Comparison of ENCODE assay signal across 8 cellular contexts in the genomic region with DNA sequence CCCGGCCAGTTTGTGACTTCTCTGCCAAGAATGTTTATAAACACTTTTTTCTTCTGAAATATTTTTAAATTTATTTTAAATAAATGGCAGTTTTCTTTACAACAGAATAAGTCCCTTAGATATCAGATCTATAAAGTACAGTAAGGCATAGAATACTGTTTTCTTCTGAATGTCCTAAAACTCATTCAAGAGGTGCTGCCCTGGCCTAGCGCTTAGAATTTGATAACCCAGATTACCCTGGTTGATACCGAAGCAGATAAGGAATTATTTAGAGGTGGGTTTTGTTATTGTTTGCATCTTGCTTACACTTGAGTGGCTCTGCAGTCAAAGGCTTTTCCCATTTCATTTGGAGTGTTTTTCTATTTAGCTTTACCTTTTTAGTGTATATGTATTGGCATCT. TPM values are rescaled to one million over a fixed set of nuclear protein-coding genes. Genes with fewer than 3 reads are reported as not detected.
DNase-seq lines count a peak whose midpoint lies in the region; ATAC-seq and TF ChIP-seq lines count a peak whose summit lies in the region.

No MANE protein-coding gene starts in this region.

- no peaks in the 10 kb centered on the region for H3K9me3 ChIP-seq in CD4-positive, CD25-positive, alpha-beta regulatory T cell (ENCODE audit: control insufficient read depth in 2 of 2, low read length in 2 of 2)
- H3K9me3 ChIP-seq in Loucy (ENCODE audit: insufficient read depth, low read depth, low read length) (no peaks in the 10 kb centered on the region), neural cell (ENCODE audit: low read length) (no peaks in the 10 kb centered on the region)

- TF ChIP-seq CTCF in Loucy (conservative IDR thresholded peaks at IDR 0.05; ENCODE audit: low read length) (no peak), coronary artery (IDR thresholded peaks at IDR 0.05) (no peak), neural cell (IDR thresholded peaks at IDR 0.05; ENCODE audit: poor library complexity, severe bottlenecking) (no peak)

- intact Hi-C loops in left colon (cut with DNase I, micrococcal nuclease) = no loop called here

- H3K79me2 ChIP-seq in Loucy (ENCODE audit: insufficient read depth, low read length) = peaks cover 39% of the 10 kb centered on the region
- H3K79me2 ChIP-seq in neural cell (replicated peaks; ENCODE audit: insufficient read depth, low read length) = peaks cover 10% of the 10 kb centered on the region

- H3K27ac ChIP-seq in CD4-positive, CD25-positive, alpha-beta regulatory T cell (ENCODE audit: insufficient read depth, low read length, poor library complexity, severe bottlenecking) = no peak overlapping the region
- H3K27ac ChIP-seq in coronary artery = no peak overlapping the region
- no peak overlapping the region for H3K27ac ChIP-seq in neural cell (ENCODE audit: low read length)

- H3K4me3 ChIP-seq in CD4-positive, CD25-positive, alpha-beta regulatory T cell (ENCODE audit: low read depth, low read length) = peak overlapping the region; percentile 81
- H3K4me3 ChIP-seq in Loucy (ENCODE audit: low read length, poor library complexity, severe bottlenecking) = peak overlapping the region; percentile 80
- peak overlapping the region; percentile 99 for H3K4me3 ChIP-seq in coronary artery
- peak overlapping the region; percentile 97 for H3K4me3 ChIP-seq in neural cell (ENCODE audit: low read length)

- no peaks in the 10 kb centered on the region for H3K27me3 ChIP-seq in CD4-positive, CD25-positive, alpha-beta regulatory T cell (ENCODE audit: control insufficient read depth, insufficient read depth, low read length)
- H3K27me3 ChIP-seq in Loucy (ENCODE audit: insufficient read depth, low read length, poor library complexity, severe bottlenecking) (no peaks in the 10 kb centered on the region), neural cell (ENCODE audit: insufficient read depth, low read depth, low read length) (no peaks in the 10 kb centered on the region)

- no peak for ATAC-seq in CD4-positive, CD25-positive, alpha-beta regulatory T cell (ENCODE audit: low read depth in 2 of 2)
- ATAC-seq in left colon (no peak), GM21576 (IDR thresholded peaks at IDR 0.05; ENCODE audit: unreplicated experiment) (no peak)

- H2AFZ ChIP-seq in Loucy (ENCODE audit: low read length) = no peak overlapping the region
- H2AFZ ChIP-seq in neural cell (ENCODE audit: low read depth, low read length) = no peak overlapping the region

- no peaks in the 10 kb centered on the region for H3K9me3 Mint-ChIP-seq in CD4-positive, CD25-positive, alpha-beta regulatory T cell

- H3F3A ChIP-seq in Loucy (ENCODE audit: low read depth) = no peaks in the 10 kb centered on the region
- no peaks in the 10 kb centered on the region for H3F3A ChIP-seq in neural cell (ENCODE audit: insufficient read depth, low read length, poor library complexity, severe bottlenecking)

- no peak overlapping the region for H3K27ac Mint-ChIP-seq in CD4-positive, CD25-positive, alpha-beta regulatory T cell

- no peak for TF ChIP-seq RAD21 in neural cell (conservative IDR thresholded peaks at IDR 0.05)

- H3K9me2 ChIP-seq in Loucy (replicated peaks; ENCODE audit: low read depth, low read length) (no peaks in the 10 kb centered on the region), neural cell (ENCODE audit: insufficient read depth, low read length) (no peaks in the 10 kb centered on the region)

- H3K36me3 ChIP-seq in CD4-positive, CD25-positive, alpha-beta regulatory T cell (ENCODE audit: control insufficient read depth, insufficient read depth, low read length) = peaks cover 38% of the 10 kb centered on the region
- H3K36me3 ChIP-seq in Loucy (ENCODE audit: insufficient read depth, low read length) (peaks cover 14% of the 10 kb centered on the region; the same call in 1 of the 2 replicates), neural cell (ENCODE audit: insufficient read depth, low read length) (peaks cover 6% of the 10 kb centered on the region)

- no peaks in the 10 kb centered on the region for H4K20me1 ChIP-seq in Loucy (ENCODE audit: insufficient read depth, low read length, poor library complexity, severe bottlenecking)
- no peaks in the 10 kb centered on the region for H4K20me1 ChIP-seq in neural cell (ENCODE audit: insufficient read depth)

- H3K4me2 ChIP-seq in Loucy (ENCODE audit: low read depth, low read length, poor library complexity, severe bottlenecking) (peak overlapping the region; percentile 89), neural cell (ENCODE audit: low read length) (peak overlapping the region; percentile 92)

- H3K36me3 Mint-ChIP-seq in CD4-positive, CD25-positive, alpha-beta regulatory T cell = peaks cover 16% of the 10 kb centered on the region

- TF ChIP-seq EP300 in neural cell (conservative IDR thresholded peaks at IDR 0.05; ENCODE audit: poor library complexity, severe bottlenecking) = no peak

- DNase-seq in CD4-positive, CD25-positive, alpha-beta regulatory T cell = no peak
- DNase-seq in coronary artery (ENCODE audit: low spot score) = no peak
- DNase-seq in left colon = no peak
- no peak for DNase-seq in activated effector memory CD4-positive, alpha-beta T cell treated with Interleukin-2 at 50 U/mL for 16 hours
- DNase-seq in effector CD8-positive, alpha-beta T cell (lab: John Stamatoyannopoulos, UW) = no peak

- peaks cover 23 to 48% (median 33%) of the 10 kb centered on the region in 4 donors for H3K4me1 Mint-ChIP-seq in CD4-positive, CD25-positive, alpha-beta regulatory T cell

- H3K4me3 Mint-ChIP-seq in CD4-positive, CD25-positive, alpha-beta regulatory T cell = peak overlapping the region; percentile 92 to 100 (median 98)

- H3K9ac ChIP-seq in Loucy (ENCODE audit: low read depth, low read length, poor library complexity, severe bottlenecking) (peak overlapping the region; percentile 90), neural cell (ENCODE audit: low read length) (no peak overlapping the region)

- no peaks in the 10 kb centered on the region for H3K27me3 Mint-ChIP-seq in CD4-positive, CD25-positive, alpha-beta regulatory T cell

- peaks cover 27% of the 10 kb centered on the region for H3K4me1 ChIP-seq in CD4-positive, CD25-positive, alpha-beta regulatory T cell (ENCODE audit: control insufficient read depth, insufficient read depth, low read length, poor library complexity, severe bottlenecking)
- H3K4me1 ChIP-seq in Loucy (ENCODE audit: insufficient read depth, low read length, poor library complexity, severe bottlenecking) = peaks cover 35% of the 10 kb centered on the region

TF ChIP-seq in neural cell, 6 proteins besides CTCF, POLR2A, EP300 and RAD21:
- TF ChIP-seq EZH2 (IDR thresholded peaks at IDR 0.05; ENCODE audit: borderline replicate concordance, insufficient read depth, low read length, poor library complexity, severe bottlenecking) (no peak), POLR2AphosphoS5 (IDR thresholded peaks at IDR 0.05) (no peak), TAF1 (IDR thresholded peaks at IDR 0.05; ENCODE audit: low read depth) (no peak), SMC3 (conservative IDR thresholded peaks at IDR 0.05; ENCODE audit: poor library complexity) (no peak), MXI1 (conservative IDR thresholded peaks at IDR 0.05; ENCODE audit: poor library complexity, severe bottlenecking) (no peak)
- TF ChIP-seq, protein P1, sequence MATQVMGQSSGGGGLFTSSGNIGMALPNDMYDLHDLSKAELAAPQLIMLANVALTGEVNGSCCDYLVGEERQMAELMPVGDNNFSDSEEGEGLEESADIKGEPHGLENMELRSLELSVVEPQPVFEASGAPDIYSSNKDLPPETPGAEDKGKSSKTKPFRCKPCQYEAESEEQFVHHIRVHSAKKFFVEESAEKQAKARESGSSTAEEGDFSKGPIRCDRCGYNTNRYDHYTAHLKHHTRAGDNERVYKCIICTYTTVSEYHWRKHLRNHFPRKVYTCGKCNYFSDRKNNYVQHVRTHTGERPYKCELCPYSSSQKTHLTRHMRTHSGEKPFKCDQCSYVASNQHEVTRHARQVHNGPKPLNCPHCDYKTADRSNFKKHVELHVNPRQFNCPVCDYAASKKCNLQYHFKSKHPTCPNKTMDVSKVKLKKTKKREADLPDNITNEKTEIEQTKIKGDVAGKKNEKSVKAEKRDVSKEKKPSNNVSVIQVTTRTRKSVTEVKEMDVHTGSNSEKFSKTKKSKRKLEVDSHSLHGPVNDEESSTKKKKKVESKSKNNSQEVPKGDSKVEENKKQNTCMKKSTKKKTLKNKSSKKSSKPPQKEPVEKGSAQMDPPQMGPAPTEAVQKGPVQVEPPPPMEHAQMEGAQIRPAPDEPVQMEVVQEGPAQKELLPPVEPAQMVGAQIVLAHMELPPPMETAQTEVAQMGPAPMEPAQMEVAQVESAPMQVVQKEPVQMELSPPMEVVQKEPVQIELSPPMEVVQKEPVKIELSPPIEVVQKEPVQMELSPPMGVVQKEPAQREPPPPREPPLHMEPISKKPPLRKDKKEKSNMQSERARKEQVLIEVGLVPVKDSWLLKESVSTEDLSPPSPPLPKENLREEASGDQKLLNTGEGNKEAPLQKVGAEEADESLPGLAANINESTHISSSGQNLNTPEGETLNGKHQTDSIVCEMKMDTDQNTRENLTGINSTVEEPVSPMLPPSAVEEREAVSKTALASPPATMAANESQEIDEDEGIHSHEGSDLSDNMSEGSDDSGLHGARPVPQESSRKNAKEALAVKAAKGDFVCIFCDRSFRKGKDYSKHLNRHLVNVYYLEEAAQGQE (IDR thresholded peaks at IDR 0.05; ENCODE audit: borderline replicate concordance) = no peak

RNA-seq across cellular contexts. Expression of a gene that starts 1.1 kb away (rescaled TPM):
- total RNA-seq in CD4-positive, CD25-positive, alpha-beta regulatory T cell = 28.7 TPM
- 10 to 100 TPM; 18.6 to 22.6 (median 19.9) TPM for polyA plus RNA-seq in CD4-positive, CD25-positive, alpha-beta regulatory T cell
- polyA plus RNA-seq in neural cell = 60.2 and 68.8 TPM in 2 replicates
- 29.2 and 33.3 TPM in 2 replicates for polyA minus RNA-seq in neural cell
- 10 to 100 TPM; 28.1 to 30.7 TPM for total RNA-seq in left colon

RNA-seq across cellular contexts. Expression of a gene that starts 1.3 kb away (rescaled TPM):
- total RNA-seq in CD4-positive, CD25-positive, alpha-beta regulatory T cell = 35.2 TPM
- 100 to 1,000 TPM; 138 to 148 (median 144) TPM for polyA plus RNA-seq in CD4-positive, CD25-positive, alpha-beta regulatory T cell
- polyA plus RNA-seq in neural cell = 164 and 186 TPM in 2 replicates
- polyA minus RNA-seq in neural cell = 63.0 and 72.6 TPM in 2 replicates
- total RNA-seq in left colon = 10 to 100 TPM; 28.5 to 32.0 TPM

RNA-seq across cellular contexts. Expression of a gene that starts 21.7 kb away (rescaled TPM):
- total RNA-seq in CD4-positive, CD25-positive, alpha-beta regulatory T cell = 2.0 TPM
- polyA plus RNA-seq in CD4-positive, CD25-positive, alpha-beta regulatory T cell = 1 to 10 TPM; 2.1 to 3.0 (median 2.3) TPM
- 0.16 and 0.19 TPM in 2 replicates for polyA plus RNA-seq in neural cell
- polyA minus RNA-seq in neural cell = 0.35 TPM in 1 of 2 replicates, not detected in the other
- not detected for total RNA-seq in left colon

RNA-seq across cellular contexts. Expression of a gene that starts 30.0 kb away (rescaled TPM):
- 65.1 TPM for total RNA-seq in CD4-positive, CD25-positive, alpha-beta regulatory T cell
- 10 to 100 TPM; 43.9 to 61.7 (median 54.3) TPM for polyA plus RNA-seq in CD4-positive, CD25-positive, alpha-beta regulatory T cell
- polyA plus RNA-seq in neural cell = 72.6 and 80.3 TPM in 2 replicates
- 97.1 and 106 TPM in 2 replicates for polyA minus RNA-seq in neural cell
- total RNA-seq in left colon = 10 to 100 TPM; 40.8 to 41.1 TPM

RNA-seq across cellular contexts. Expression of a gene that starts 30.7 kb away (rescaled TPM):
- 38.2 TPM for total RNA-seq in CD4-positive, CD25-positive, alpha-beta regulatory T cell
- polyA plus RNA-seq in CD4-positive, CD25-positive, alpha-beta regulatory T cell = 10 to 100 TPM; 12.9 to 19.3 (median 14.6) TPM
- polyA plus RNA-seq in neural cell = 11.9 and 13.5 TPM in 2 replicates
- polyA minus RNA-seq in neural cell = 29.0 and 31.3 TPM in 2 replicates
- 10 to 100 TPM; 11.5 to 17.0 TPM for total RNA-seq in left colon
